Comparison of ENCODE assay signal across 29 cellular contexts in genomic region chr10:27433976-27434375, GRCh38.
"Had no signal": no experiment of that assay in that cellular context is flagged by ENCODE, and none has a peak within 500 bp of the region (broad histone marks: within the 10 kb centered on the region; RNA-seq: fewer than 3 reads in every experiment).

No MANE protein-coding gene starts in this region.

- H3K27me3 ChIP-seq: adrenal gland, body of pancreas, esophagus muscularis mucosa, right atrium auricular region had no signal

- H3K4me1 ChIP-seq: adrenal gland, body of pancreas, esophagus muscularis mucosa, left lung, lower lobe of right lung, right atrium auricular region, uterus had no signal

- H3K27ac ChIP-seq: adrenal gland, body of pancreas, esophagus muscularis mucosa, left lung, lower lobe of right lung, right atrium auricular region, uterus, VCaP had no signal

- H3K27ac Mint-ChIP-seq: activated naive CD4-positive, alpha-beta T cell treated with anti-CD3 and anti-CD28 coated beads for 36 hours; activated naive CD8-positive, alpha-beta T cell treated with anti-CD3 and anti-CD28 coated beads for 36 hours; activated T-helper 1 cell treated with anti-CD3 and anti-CD28 coated beads, Interleukin-12 subunit alpha, Interleukin-12 subunit beta, Interleukin-2, Interleukin-4 antibody, amounts not matched to agents 30 ng/mL and 10 ng/mL and 1 ng/mL, durations not matched to agents 14 hours and 24 hours and 36 hours; effector memory CD8-positive, alpha-beta T cell; natural killer cell treated with Interleukin-12 subunit alpha and Interleukin-12 subunit beta and Interleukin-15 and Interleukin-18, amount 100 ng/mL, for 72 hours; stimulated activated memory B cell treated with anti-CD40 and anti-IgM and Interleukin-4, amounts not matched to agents 10 μg/mL and 1 μg/mL and 100 μg/mL, for 72 hours; stimulated activated naive CD8-positive, alpha-beta T cell treated with anti-CD3 and anti-CD28 coated beads, Interleukin-15, amount 100 ng/mL, for 72 hours; type B pancreatic cell had no signal

- H3K36me3 ChIP-seq: adrenal gland, esophagus muscularis mucosa, left lung, lower lobe of right lung, right atrium auricular region, uterus had no signal

- ATAC-seq: activated CD4-positive, CD25-positive, alpha-beta regulatory T cell treated with anti-CD3 and anti-CD28 coated beads, Interleukin-2, amount 50 U/mL, for 24 hours; body of pancreas; effector memory CD8-positive, alpha-beta T cell; left lung; lower lobe of right lung; mucosa of descending colon; natural killer cell treated with Interleukin-12 subunit alpha and Interleukin-12 subunit beta and Interleukin-15 and Interleukin-18, amount 100 ng/mL, for 72 hours; stimulated activated memory B cell treated with anti-CD40 and anti-IgM and Interleukin-4, amounts not matched to agents 10 μg/mL and 1 μg/mL and 100 μg/mL, for 72 hours; stimulated activated naive CD8-positive, alpha-beta T cell treated with anti-CD3 and anti-CD28 coated beads, Interleukin-15, amount 100 ng/mL, for 72 hours had no signal

- H3K9me3 ChIP-seq: adrenal gland, body of pancreas, esophagus muscularis mucosa, lower lobe of right lung, mucosa of descending colon, right atrium auricular region, uterus had no signal

- H3K4me2 ChIP-seq: smooth muscle cell had no signal

- H3K4me3 ChIP-seq: adrenal gland, body of pancreas, esophagus muscularis mucosa, left lung, lower lobe of right lung, mucosa of descending colon, right atrium auricular region, smooth muscle cell, uterus had no signal

- DNase-seq: activated CD4-positive, alpha-beta T cell treated with anti-CD3 and anti-CD28 coated beads for 48 hours; activated CD4-positive, alpha-beta T cell treated with anti-CD3 and anti-CD28 coated beads, Interleukin-2, amount 50 U/mL, for 48 hours; activated CD8-positive, alpha-beta memory T cell treated with anti-CD3 and anti-CD28 coated beads for 24 hours; activated effector memory CD4-positive, alpha-beta T cell treated with anti-CD3 and anti-CD28 coated beads, Interleukin-2, amount 50 U/mL, for 16 hours; activated naive CD4-positive, alpha-beta T cell treated with anti-CD3 and anti-CD28 coated beads for 36 hours; activated naive CD8-positive, alpha-beta T cell treated with anti-CD3 and anti-CD28 coated beads for 36 hours; adrenal gland; aorta; body of pancreas; cortex of kidney; effector memory CD8-positive, alpha-beta T cell; left lung; lower lobe of right lung; mucosa of descending colon; stimulated activated CD4-positive, alpha-beta T cell treated with anti-CD3 and anti-CD28 coated beads, Interleukin-1b, Interleukin-23, amount 100 ng/mL, for 48 hours; stimulated activated CD4-positive, alpha-beta T cell treated with anti-CD3 and anti-CD28 coated beads, Interleukin-4, amount 100 ng/mL, for 4 hours; stimulated activated CD8-positive, alpha-beta memory T cell treated with anti-CD3 and anti-CD28 coated beads, Interleukin-4, amount 100 ng/mL, for 48 hours; stimulated activated naive CD8-positive, alpha-beta T cell treated with anti-CD3 and anti-CD28 coated beads, Interleukin-15, amount 100 ng/mL, for 72 hours; substantia nigra; uterus had no signal

- H3K36me3 Mint-ChIP-seq: activated naive CD8-positive, alpha-beta T cell treated with anti-CD3 and anti-CD28 coated beads for 36 hours; natural killer cell treated with Interleukin-12 subunit alpha and Interleukin-12 subunit beta and Interleukin-15 and Interleukin-18, amount 100 ng/mL, for 72 hours; stimulated activated memory B cell treated with anti-CD40 and anti-IgM and Interleukin-4, amounts not matched to agents 10 μg/mL and 1 μg/mL and 100 μg/mL, for 72 hours; type B pancreatic cell had no signal

- H3K27me3 Mint-ChIP-seq: stimulated activated naive CD8-positive, alpha-beta T cell treated with anti-CD3 and anti-CD28 coated beads, Interleukin-15, amount 100 ng/mL, for 72 hours; type B pancreatic cell had no signal

- H3K4me3 Mint-ChIP-seq: activated naive CD4-positive, alpha-beta T cell treated with anti-CD3 and anti-CD28 coated beads for 36 hours; activated naive CD8-positive, alpha-beta T cell treated with anti-CD3 and anti-CD28 coated beads for 36 hours; activated T-helper 1 cell treated with anti-CD3 and anti-CD28 coated beads, Interleukin-12 subunit alpha, Interleukin-12 subunit beta, Interleukin-2, Interleukin-4 antibody, amounts not matched to agents 30 ng/mL and 10 ng/mL and 1 ng/mL, durations not matched to agents 14 hours and 24 hours and 36 hours; effector memory CD8-positive, alpha-beta T cell; natural killer cell treated with Interleukin-12 subunit alpha and Interleukin-12 subunit beta and Interleukin-15 and Interleukin-18, amount 100 ng/mL, for 72 hours; stimulated activated memory B cell treated with anti-CD40 and anti-IgM and Interleukin-4, amounts not matched to agents 10 μg/mL and 1 μg/mL and 100 μg/mL, for 72 hours; stimulated activated naive CD8-positive, alpha-beta T cell treated with anti-CD3 and anti-CD28 coated beads, Interleukin-15, amount 100 ng/mL, for 72 hours; type B pancreatic cell had no signal

- H3K9me3 Mint-ChIP-seq: activated naive CD4-positive, alpha-beta T cell treated with anti-CD3 and anti-CD28 coated beads for 36 hours; activated T-helper 1 cell treated with anti-CD3 and anti-CD28 coated beads, Interleukin-12 subunit alpha, Interleukin-12 subunit beta, Interleukin-2, Interleukin-4 antibody, amounts not matched to agents 30 ng/mL and 10 ng/mL and 1 ng/mL, durations not matched to agents 14 hours and 24 hours and 36 hours; effector memory CD8-positive, alpha-beta T cell; natural killer cell treated with Interleukin-12 subunit alpha and Interleukin-12 subunit beta and Interleukin-15 and Interleukin-18, amount 100 ng/mL, for 72 hours; stimulated activated naive CD8-positive, alpha-beta T cell treated with anti-CD3 and anti-CD28 coated beads, Interleukin-15, amount 100 ng/mL, for 72 hours; type B pancreatic cell had no signal

- H3K4me1 Mint-ChIP-seq: activated naive CD8-positive, alpha-beta T cell treated with anti-CD3 and anti-CD28 coated beads for 36 hours; stimulated activated memory B cell treated with anti-CD40 and anti-IgM and Interleukin-4, amounts not matched to agents 10 μg/mL and 1 μg/mL and 100 μg/mL, for 72 hours; stimulated activated naive CD8-positive, alpha-beta T cell treated with anti-CD3 and anti-CD28 coated beads, Interleukin-15, amount 100 ng/mL, for 72 hours had no signal
